In genomic region chr14:23086565-23086964, GRCh38 we compare ENCODE assay signal across 1 cellular context.
A peak's percentile ranks its signal among the peaks of the same experiment; 100 is the strongest.
TF ChIP-seq lines count a peak whose summit lies in the region.

No MANE protein-coding gene starts in this region.

TF ChIP-seq in HepG2, 621 proteins besides CTCF, POLR2A, EP300 and RAD21:
- TF ChIP-seq PHF5A (CRISPR knock-in tag; IDR thresholded peaks at IDR 0.05; ENCODE audit: low read depth, unreplicated experiment) (no peak), RBFOX2 (IDR thresholded peaks at IDR 0.05; ENCODE audit: low read depth, low read length) (0 out of 2 replicates have a peak, but pooled peaks have one; percentile 4), ZNF446 (CRISPR knock-in tag; IDR thresholded peaks at IDR 0.05) (no peak), UBTF (CRISPR knock-in tag; IDR thresholded peaks at IDR 0.05) (no peak)
